Comparison of ENCODE assay signal across 8 cellular contexts in the genomic region with DNA sequence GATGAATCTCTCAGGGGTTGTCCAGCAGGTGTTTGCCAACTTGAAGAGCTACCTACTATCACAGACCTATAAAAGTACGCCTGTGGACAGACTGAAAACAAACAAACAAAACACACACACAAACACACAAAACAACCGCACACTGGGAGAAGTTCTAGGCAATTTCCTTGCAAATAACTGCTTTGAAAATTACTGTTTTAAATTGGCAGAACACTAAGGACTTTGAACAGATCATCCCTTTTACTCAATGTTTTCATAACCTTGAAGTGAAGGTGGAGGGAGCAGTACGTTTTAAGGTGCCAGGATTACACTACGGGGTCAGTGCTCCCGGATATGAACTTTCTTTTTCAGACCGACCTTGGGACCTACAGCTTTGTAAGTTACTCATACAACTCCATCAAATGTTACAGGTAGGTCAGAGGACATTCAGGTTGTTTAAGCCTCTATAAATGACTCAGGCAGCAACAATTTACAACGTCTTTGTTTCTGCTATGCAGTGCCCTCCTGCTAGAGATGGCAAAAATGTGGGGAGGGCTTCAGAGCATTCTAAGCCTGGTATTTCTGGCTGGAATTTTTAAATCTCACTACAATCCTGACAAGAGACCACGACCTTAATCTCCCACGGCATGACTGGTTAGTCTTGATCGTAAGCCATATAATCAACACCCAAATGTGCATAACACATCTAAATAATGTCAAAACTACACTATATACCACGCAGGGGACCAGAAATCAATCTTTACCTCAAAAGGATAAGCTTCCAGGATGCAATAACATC. TPM values are rescaled to one million over a fixed set of nuclear protein-coding genes. Genes with fewer than 3 reads are reported as not detected.
A peak's percentile ranks its signal among the peaks of the same experiment; 100 is the strongest.
DNase-seq lines count a peak whose midpoint lies in the region; ATAC-seq and TF ChIP-seq lines count a peak whose summit lies in the region.

No MANE protein-coding gene starts in this region.

- H3K4me3 ChIP-seq in WERI-Rb-1 (ENCODE audit: low read depth, low read length) (peak overlapping the region; percentile 75), gastrocnemius medialis (peak overlapping the region; percentile 76 to 91 (median 81))

- in situ Hi-C loops in gastrocnemius medialis (cut with MboI; ENCODE audit: low sequenced_read_pairs in 4 of 4) = no loop called here

- H3K9me3 ChIP-seq in WERI-Rb-1 (ENCODE audit: severe bottlenecking) = no peaks in the 10 kb centered on the region
- H3K9me3 ChIP-seq in gastrocnemius medialis = no peaks in the 10 kb centered on the region

- no peak for DNase-seq in activated CD4-positive, alpha-beta T cell treated with anti-CD3 and anti-CD28 coated beads for 36 hours
- no peak for DNase-seq in activated CD4-positive, alpha-beta T cell treated with anti-CD3 and anti-CD28 coated beads for 1 hour
- no peak for DNase-seq in WERI-Rb-1
- peak; percentile 66 for DNase-seq in glomerular visceral epithelial cell (ENCODE audit: extremely low spot score)
- no peak for DNase-seq in gastrocnemius medialis
- no peak for DNase-seq in Ammon's horn (ENCODE audit: low spot score)
- no peak for DNase-seq in NOMO-1 treated with DMSO at 0.1 percent for 48 hours (lab: John Stamatoyannopoulos, UW; ENCODE audit: unreplicated experiment)

- H3K27me3 Mint-ChIP-seq in activated CD4-positive, alpha-beta T cell treated with anti-CD3 and anti-CD28 coated beads for 36 hours = no peaks in the 10 kb centered on the region

- no peak for TF ChIP-seq POLR2A in gastrocnemius medialis (IDR thresholded peaks at IDR 0.05)

- POLR2A ChIA-PET in activated CD4-positive, alpha-beta T cell treated with anti-CD3 and anti-CD28 coated beads for 36 hours (lab: Charles Lee) = interaction anchor here (0.6 to 3.0 kb wide), 5 partner anchors 9 to 66 kb away, joined by 3 to 28 read pairs (median 5); no protein-coding TSS in a partner anchor

- H3K9me3 Mint-ChIP-seq in activated CD4-positive, alpha-beta T cell treated with anti-CD3 and anti-CD28 coated beads for 36 hours (ENCODE audit: low read depth) = no peaks in the 10 kb centered on the region

- H3K27ac ChIP-seq in WERI-Rb-1 = peak overlapping the region; percentile 99
- peak overlapping the region; percentile 95 to 99 (median 96) for H3K27ac ChIP-seq in gastrocnemius medialis

- H3K4me1 Mint-ChIP-seq in activated CD4-positive, alpha-beta T cell treated with anti-CD3 and anti-CD28 coated beads for 36 hours = peaks cover 57% of the 10 kb centered on the region

- H3K36me3 ChIP-seq in WERI-Rb-1 (peaks cover 34% of the 10 kb centered on the region), gastrocnemius medialis (peaks cover 0 to 20% of the 10 kb centered on the region in 2 donors)

- TF ChIP-seq CTCF in WERI-Rb-1 (IDR thresholded peaks at IDR 0.05; ENCODE audit: low read depth, low read length) (no peak), gastrocnemius medialis (IDR thresholded peaks at IDR 0.05 in 4 of 5, conservative IDR thresholded peaks at IDR 0.05 in 1 of 5) (no peak)

- H3K4me1 ChIP-seq in gastrocnemius medialis = peaks cover 22 to 26% of the 10 kb centered on the region in 2 donors

- H3K27ac Mint-ChIP-seq in activated CD4-positive, alpha-beta T cell treated with anti-CD3 and anti-CD28 coated beads for 36 hours = peak overlapping the region; percentile 74

- H3K4me3 Mint-ChIP-seq in activated CD4-positive, alpha-beta T cell treated with anti-CD3 and anti-CD28 coated beads for 36 hours = peak overlapping the region; percentile 95

- H3K27me3 ChIP-seq in WERI-Rb-1 (ENCODE audit: insufficient read depth, low read depth, severe bottlenecking) (no peaks in the 10 kb centered on the region), gastrocnemius medialis (no peaks in the 10 kb centered on the region)

- CTCF ChIA-PET in activated CD4-positive, alpha-beta T cell treated with anti-CD3 and anti-CD28 coated beads for 36 hours (lab: Charles Lee) = interaction anchor here (1.1 to 5.4 kb wide), 11 partner anchors 9 to 155 kb away, joined by 4 to 50 read pairs (median 6); no protein-coding TSS in a partner anchor

- peaks cover 28% of the 10 kb centered on the region for H3K36me3 Mint-ChIP-seq in activated CD4-positive, alpha-beta T cell treated with anti-CD3 and anti-CD28 coated beads for 36 hours (ENCODE audit: low read depth)

- intact Hi-C loops in activated CD4-positive, alpha-beta T cell treated with anti-CD3 and anti-CD28 coated beads for 36 hours (cut with DNase I, micrococcal nuclease) = loop anchor here in 1 of 2 experiments (1.0 to 2.0 kb wide), 3 partner anchors 44 to 762 kb away; no protein-coding TSS in a partner anchor
- intact Hi-C loops in gastrocnemius medialis (cut with DNase I; ENCODE audit: low total_unique reads) = loop anchor here (2.0 kb wide), 2 partner anchors 60 to 386 kb away; partner anchors contain the start of gene CHCHD5

- ATAC-seq in activated CD4-positive, alpha-beta T cell treated with anti-CD3 and anti-CD28 coated beads for 36 hours = no peak
- ATAC-seq in gastrocnemius medialis (no peak), GM19023 (IDR thresholded peaks at IDR 0.05; ENCODE audit: unreplicated experiment) (no peak)

RNA-seq across cellular contexts. Expression of gene SLC20A1, which starts 1.4 kb away (rescaled TPM):
- total RNA-seq in activated CD4-positive, alpha-beta T cell treated with anti-CD3 and anti-CD28 coated beads for 36 hours = 10 to 100 TPM; 69.3 to 69.6 TPM
- 10 to 100 TPM in 1 of 4 donors, 1 to 10 TPM in 3; 6.9 to 85.7 (median 9.2) TPM for total RNA-seq in gastrocnemius medialis

RNA-seq across cellular contexts. Expression of gene CHCHD5, which starts 59.9 kb away (rescaled TPM):
- 10 to 100 TPM; 34.4 to 37.0 TPM for total RNA-seq in activated CD4-positive, alpha-beta T cell treated with anti-CD3 and anti-CD28 coated beads for 36 hours
- 10 to 100 TPM; 13.2 to 26.6 (median 24.1) TPM for total RNA-seq in gastrocnemius medialis
